8 cellular contexts compared by ENCODE assay signal in genomic region chr17:37358098-37358829, GRCh38. TPM values are rescaled to one million over a fixed set of nuclear protein-coding genes. Genes with fewer than 3 reads are reported as not detected.
DNase-seq lines count a peak whose midpoint lies in the region; ATAC-seq, FAIRE-seq and TF ChIP-seq lines count a peak whose summit lies in the region.

No MANE protein-coding gene starts in this region.

- peak overlapping the region; percentile 92 for H2AFZ ChIP-seq in DND-41 (ENCODE audit: low read depth, low read length)
- peak overlapping the region; percentile 81 for H2AFZ ChIP-seq in GM23248

- in situ Hi-C loops in GM23248 (cut with MboI), result no loop called here

- peaks cover 31% of the 10 kb centered on the region for H3K4me1 Mint-ChIP-seq in chondrocyte (ENCODE audit: low read depth)

- H3K4me3 ChIP-seq in DND-41 (ENCODE audit: low read depth in 1 of 2, low read length in 2 of 2) (peak overlapping the region; percentile 82 to 96), GM23248 (peak overlapping the region; percentile 82), kidney (ENCODE audit: low read length in 2 of 2) (peak overlapping the region; percentile 54 to 80)

- H3K27ac ChIP-seq in DND-41 (ENCODE audit: low read length) (peak overlapping the region; percentile 85), GM23248 (peak overlapping the region; percentile 32), kidney (ENCODE audit: low read depth in 2 of 2, low read length in 2 of 2) (peak overlapping the region; percentile 74 to 91)

- DNase-seq in DND-41, result peak; percentile 65
- DNase-seq in GM23248, result peak; percentile 62
- DNase-seq in NCI-H1092 (lab: John Stamatoyannopoulos, UW), result peak; percentile 57
- DNase-seq in T-helper 9 cell, result peak; percentile 5
- no peak for DNase-seq in chondrocyte (ENCODE audit: low spot score)
- no peak for DNase-seq in kidney
- DNase-seq in stimulated activated CD4-positive, alpha-beta T cell treated with anti-CD3 and anti-CD28 coated beads, Interleukin-12 subunit alpha, Interleukin-12 subunit beta, amount 100 ng/mL, for 4 hours, result peak; percentile 20

- no peaks in the 10 kb centered on the region for H3K27me3 ChIP-seq in DND-41 (ENCODE audit: insufficient read depth, low read length, poor library complexity)
- no peaks in the 10 kb centered on the region for H3K27me3 ChIP-seq in GM23248 (replicated peaks; ENCODE audit: insufficient read depth)

- FAIRE-seq in kidney (lab: Jason Lieb, UNC), result no peak

- H3K36me3 ChIP-seq in DND-41 (ENCODE audit: insufficient read depth, low read length) (peaks cover 6% of the 10 kb centered on the region), GM23248 (ENCODE audit: low read depth) (no peaks in the 10 kb centered on the region), kidney (ENCODE audit: control insufficient read depth in 1 of 2, insufficient read depth in 2 of 2, low read length in 2 of 2) (no peaks in the 10 kb centered on the region)

- peaks cover 2% of the 10 kb centered on the region for H3K36me3 Mint-ChIP-seq in chondrocyte (ENCODE audit: low read depth)

- H3K9ac ChIP-seq in DND-41 (ENCODE audit: low read depth, low read length) (peak overlapping the region; percentile 92), GM23248 (peak overlapping the region; percentile 80), kidney (ENCODE audit: low read length in 2 of 2) (peak overlapping the region; percentile 18 to 86)

- H3K9me3 Mint-ChIP-seq in chondrocyte (ENCODE audit: low read depth), result no peaks in the 10 kb centered on the region

- H3K9me3 ChIP-seq in DND-41 (ENCODE audit: insufficient read depth, low read length, severe bottlenecking) (no peaks in the 10 kb centered on the region), GM23248 (ENCODE audit: low read depth) (no peaks in the 10 kb centered on the region), kidney (ENCODE audit: control insufficient read depth in 1 of 2, low read length in 2 of 2) (no peaks in the 10 kb centered on the region)

- H3K4me1 ChIP-seq in DND-41 (ENCODE audit: insufficient read depth, low read length) (peaks cover 26% of the 10 kb centered on the region), GM23248 (ENCODE audit: insufficient read depth) (no peaks in the 10 kb centered on the region; the same call in 1 of the 2 replicates), kidney (ENCODE audit: control insufficient read depth in 1 of 2, insufficient read depth in 1 of 2, low read depth in 1 of 2, low read length in 2 of 2) (peaks cover 4 to 8% of the 10 kb centered on the region in 2 donors)

- peaks cover 54% of the 10 kb centered on the region for H3K79me2 ChIP-seq in DND-41 (ENCODE audit: insufficient read depth, low read length)
- H3K79me2 ChIP-seq in GM23248 (ENCODE audit: insufficient read depth), result peaks cover 51% of the 10 kb centered on the region

- H4K20me1 ChIP-seq in DND-41 (ENCODE audit: insufficient read depth, low read length) (peaks cover 8% of the 10 kb centered on the region; the same call in 1 of the 2 replicates), GM23248 (ENCODE audit: insufficient read depth) (no peaks in the 10 kb centered on the region)

- H3K9me2 ChIP-seq in GM23248 (ENCODE audit: insufficient read depth), result no peaks in the 10 kb centered on the region

- no peaks in the 10 kb centered on the region for H3K27me3 Mint-ChIP-seq in chondrocyte (ENCODE audit: low read depth)

- peaks cover 16% of the 10 kb centered on the region for H3F3A ChIP-seq in GM23248 (ENCODE audit: insufficient read depth)

- peak overlapping the region; percentile 84 for H3K4me3 Mint-ChIP-seq in chondrocyte (ENCODE audit: unreplicated experiment)

- H3K4me2 ChIP-seq in DND-41 (ENCODE audit: insufficient read depth, low read length) (peak overlapping the region; percentile 92), GM23248 (ENCODE audit: unreplicated experiment) (peak overlapping the region; percentile 91)

- no peak for TF ChIP-seq CTCF in DND-41 (IDR thresholded peaks at IDR 0.05; ENCODE audit: borderline replicate concordance, extremely low read depth, low read length, poor library complexity, severe bottlenecking)
- TF ChIP-seq CTCF in chondrocyte (IDR thresholded peaks at IDR 0.05), result no peak
- TF ChIP-seq CTCF in kidney (IDR thresholded peaks at IDR 0.05; ENCODE audit: borderline replicate concordance, extremely low read depth, insufficient read depth), result no peak

- ATAC-seq in DND-41 (ENCODE audit: insufficient read depth, low read depth) (peak; percentile 39), GM18870 (IDR thresholded peaks at IDR 0.05; ENCODE audit: unreplicated experiment) (no peak)

- peak overlapping the region; percentile 52 for H3K27ac Mint-ChIP-seq in chondrocyte (ENCODE audit: unreplicated experiment)

- intact Hi-C loops in kidney (cut with DNase I), result no loop called here

- WGBS in GM23248 (ENCODE audit: low coverage in 1 of 2, low lambda C conversion rate in 2 of 2, missing lambda C conversion rate in 2 of 2), 2 experiments, result 0 to 2% methylated on average over 21 of the region's 21 CpGs

RNA-seq across cellular contexts. Expression of gene C17orf78, which starts 17.5 kb away (rescaled TPM):
- not detected in 2 replicates for total RNA-seq in GM23248 (2014; rRNA removed; shearing (Covaris generic))
- polyA plus RNA-seq in GM23248 (2016; fragmentation: Nextera tagmentation; extraction: Ambion mirVana) (not detected in 2 replicates), kidney (ENCODE audit: insufficient read depth, low read depth, low replicate concordance) (not detected)
- total RNA-seq in chondrocyte (not detected in 3 replicates), kidney (not detected)

RNA-seq across cellular contexts. Expression of gene ACACA, which starts 48.4 kb away (rescaled TPM):
- total RNA-seq in GM23248 (2014; rRNA removed; shearing (Covaris generic)), result 21.9 and 38.3 TPM in 2 replicates
- polyA plus RNA-seq in GM23248 (2016; fragmentation: Nextera tagmentation; extraction: Ambion mirVana) (10.2 and 10.3 TPM in 2 replicates), kidney (ENCODE audit: insufficient read depth, low read depth, low replicate concordance) (13.8 TPM)
- total RNA-seq in chondrocyte (76.5 to 82.7 TPM (median 77.1 TPM) in 3 replicates), kidney (34.9 TPM)

RNA-seq across cellular contexts. Expression of gene TADA2A, which starts 48.4 kb away (rescaled TPM):
- 16.9 and 18.3 TPM in 2 replicates for total RNA-seq in GM23248 (2014; rRNA removed; shearing (Covaris generic))
- polyA plus RNA-seq in GM23248 (2016; fragmentation: Nextera tagmentation; extraction: Ambion mirVana) (15.1 and 16.7 TPM in 2 replicates), kidney (ENCODE audit: insufficient read depth, low read depth, low replicate concordance) (6.6 TPM)
- total RNA-seq in chondrocyte (15.1 to 17.0 TPM (median 16.9 TPM) in 3 replicates), kidney (26.0 TPM)

Comparison
In these comparisons a context has a peak if more than half of its experiments do, and no peak if none do; other contexts are left out.
1. DNase-seq: peak in DND-41 (single experiment), GM23248 (single experiment), NCI-H1092 (single experiment), T-helper 9 cell (single experiment) and stimulated activated CD4-positive, alpha-beta T cell treated with anti-CD3 and anti-CD28 coated beads, Interleukin-12 subunit alpha, Interleukin-12 subunit beta, amount 100 ng/mL, for 4 hours (single experiment); none in chondrocyte (single experiment) and kidney (single experiment).
2. H3K27ac ChIP-seq: peak in every context shown above with its lines; median percentile 85 in DND-41; 82 in kidney; 32 in GM23248.
3. Peak in every context shown above with its lines, with median percentiles within 50 percentile points of each other: H3K4me3 ChIP-seq and H3K9ac ChIP-seq.